ENCODE assay signal across 1 cellular context in genomic region chr6:37845930-37846329, GRCh38.
TF ChIP-seq lines count a peak whose summit lies in the region.

No MANE protein-coding gene starts in this region.

TF ChIP-seq in IMR-90, 13 proteins besides CTCF, POLR2A, EP300 and RAD21:
- TF ChIP-seq CHD1 (IDR thresholded peaks at IDR 0.05; ENCODE audit: low read depth, low read length): no peak
- TF ChIP-seq MAFK (IDR thresholded peaks at IDR 0.05; ENCODE audit: low read depth, low read length): no peak
- TF ChIP-seq MAZ (IDR thresholded peaks at IDR 0.05; ENCODE audit: borderline replicate concordance, low read depth, low read length): no peak
- TF ChIP-seq NFE2L2 (IDR thresholded peaks at IDR 0.05; ENCODE audit: low read depth, low read length): no peak
TF ChIP-seq in IMR-90: peak in this region for 0.
